In genomic region chr2:140947236-140947635, GRCh38 we compare ENCODE assay signal across 18 cellular contexts.
"Had no signal": no experiment of that assay in that cellular context is flagged by ENCODE, and none has a peak within 500 bp of the region (broad histone marks: within the 10 kb centered on the region; RNA-seq: fewer than 3 reads in every experiment).

No MANE protein-coding gene starts in this region.

- H3K36me3 ChIP-seq: lower lobe of right lung, ovary, right atrium auricular region, tibial artery had no signal

- H3K9me3 Mint-ChIP-seq: nephron progenitor cell, type B pancreatic cell had no signal

- H3K36me3 Mint-ChIP-seq: naive thymus-derived CD8-positive, alpha-beta T cell; stimulated activated memory B cell treated with anti-CD40 and anti-IgM and Interleukin-4, amounts not matched to agents 10 μg/mL and 1 μg/mL and 100 μg/mL, for 72 hours; type B pancreatic cell had no signal

- H3K9me3 ChIP-seq: lower lobe of right lung, ovary, right atrium auricular region, testis, tibial artery had no signal

- H3K4me3 ChIP-seq: dorsolateral prefrontal cortex, lower lobe of right lung, ovary, right atrium auricular region, testis, tibial artery had no signal

- H3K27me3 ChIP-seq: dorsolateral prefrontal cortex, ovary, right atrium auricular region, testis, tibial artery had no signal

- DNase-seq: dorsolateral prefrontal cortex; effector CD4-positive, alpha-beta T cell; left ventricle myocardium superior; lower lobe of right lung; naive thymus-derived CD8-positive, alpha-beta T cell; nephron progenitor cell; occipital lobe; ovary; posterior cingulate gyrus; stimulated activated CD4-positive, alpha-beta T cell treated with anti-CD3 and anti-CD28 coated beads, Interleukin-4, amount 100 ng/mL, for 4 hours; stimulated activated naive CD8-positive, alpha-beta T cell treated with anti-CD3 and anti-CD28 coated beads, Interleukin-15, Interleukin-2, amounts not matched to agents 100 U/mL and 50 U/mL, for 24 hours; substantia nigra; testis; tibial artery had no signal

- H3K27ac ChIP-seq: dorsolateral prefrontal cortex, lower lobe of right lung, ovary, right atrium auricular region, testis, tibial artery had no signal

- H3K27ac Mint-ChIP-seq: naive thymus-derived CD8-positive, alpha-beta T cell; nephron progenitor cell; stimulated activated memory B cell treated with anti-CD40 and anti-IgM and Interleukin-4, amounts not matched to agents 10 μg/mL and 1 μg/mL and 100 μg/mL, for 72 hours; type B pancreatic cell had no signal

- ATAC-seq: left ventricle myocardium superior; lower lobe of right lung; naive thymus-derived CD8-positive, alpha-beta T cell; sciatic nerve; stimulated activated memory B cell treated with anti-CD40 and anti-IgM and Interleukin-4, amounts not matched to agents 10 μg/mL and 1 μg/mL and 100 μg/mL, for 72 hours; stimulated activated naive CD8-positive, alpha-beta T cell treated with anti-CD3 and anti-CD28 coated beads, Interleukin-15, Interleukin-2, amounts not matched to agents 100 U/mL and 50 U/mL, for 24 hours had no signal

- H3K4me1 ChIP-seq: lower lobe of right lung, right atrium auricular region, testis, tibial artery had no signal
